21 cellular contexts compared by ENCODE assay signal in genomic region chr12:78156751-78157150, GRCh38.
A peak's percentile ranks its signal among the peaks of the same experiment; 100 is the strongest.
DNase-seq lines count a peak whose midpoint lies in the region; ATAC-seq and TF ChIP-seq lines count a peak whose summit lies in the region.
"Had no signal": no experiment of that assay in that cellular context is flagged by ENCODE, and none has a peak within 500 bp of the region (broad histone marks: within the 10 kb centered on the region; RNA-seq: fewer than 3 reads in every experiment).

No MANE protein-coding gene starts in this region.

- no peaks in the 10 kb centered on the region for H3K36me3 ChIP-seq in PC-3 (ENCODE audit: low read depth, low read length)

- H3K27ac ChIP-seq in PC-3 (ENCODE audit: low read length), result no peak overlapping the region

- H3K4me2 ChIP-seq in PC-3 (ENCODE audit: low read length), result no peak overlapping the region

- no peaks in the 10 kb centered on the region for H3K4me1 Mint-ChIP-seq in activated T-helper 17 cell treated with anti-CD3 and anti-CD28 coated beads, Interleukin-2, amount 50 U/mL, for 72 hours
- H3K4me1 Mint-ChIP-seq: CD8-positive, alpha-beta memory T cell; IgD-negative memory B cell had no signal

- no peaks in the 10 kb centered on the region for H4K20me1 ChIP-seq in PC-3 (ENCODE audit: low read length)

- H3K79me2 ChIP-seq in PC-3 (ENCODE audit: low read length), result no peaks in the 10 kb centered on the region

- H3K9me2 ChIP-seq in PC-3 (replicated peaks; ENCODE audit: low read length), result no peaks in the 10 kb centered on the region

- peaks cover 13% of the 10 kb centered on the region for H3K9me3 Mint-ChIP-seq in activated T-helper 17 cell treated with anti-CD3 and anti-CD28 coated beads, Interleukin-2, amount 50 U/mL, for 72 hours
- H3K9me3 Mint-ChIP-seq: H9 had no signal

- no peak overlapping the region for H3K4me3 Mint-ChIP-seq in activated T-helper 17 cell treated with anti-CD3 and anti-CD28 coated beads, Interleukin-2, amount 50 U/mL, for 72 hours
- H3K4me3 Mint-ChIP-seq: CD8-positive, alpha-beta memory T cell; H9; IgD-negative memory B cell had no signal

- CTCF ChIA-PET in PC-3 (lab: Charles Lee), result no interaction called here

- no peaks in the 10 kb centered on the region for H3K27me3 Mint-ChIP-seq in activated T-helper 17 cell treated with anti-CD3 and anti-CD28 coated beads, Interleukin-2, amount 50 U/mL, for 72 hours
- H3K27me3 Mint-ChIP-seq: CD8-positive, alpha-beta memory T cell; IgD-negative memory B cell had no signal

- ATAC-seq in PC-3, result no peak
- ATAC-seq in activated T-helper 17 cell treated with anti-CD3 and anti-CD28 coated beads, Interleukin-2, amount 50 U/mL, for 72 hours (replicated peaks), result no peak
- ATAC-seq: Right ventricle myocardium inferior had no signal

- no peak overlapping the region for H2AFZ ChIP-seq in PC-3 (ENCODE audit: low read length)

- H3K36me3 Mint-ChIP-seq in activated T-helper 17 cell treated with anti-CD3 and anti-CD28 coated beads, Interleukin-2, amount 50 U/mL, for 72 hours (ENCODE audit: low read depth), result no peaks in the 10 kb centered on the region
- H3K36me3 Mint-ChIP-seq: CD8-positive, alpha-beta memory T cell; IgD-negative memory B cell had no signal

- TF ChIP-seq CTCF in PC-3 (conservative IDR thresholded peaks at IDR 0.05; ENCODE audit: low read depth, low read length), result no peak
- TF ChIP-seq CTCF in fibroblast of mammary gland (conservative IDR thresholded peaks at IDR 0.05; ENCODE audit: control insufficient read depth, insufficient read depth, low read depth, low read length), result no peak

- intact Hi-C loops in PC-3 (cut with micrococcal nuclease), result no loop called here

- H3K4me3 ChIP-seq in PC-3 (ENCODE audit: low read length) (no peak overlapping the region), fibroblast of mammary gland (ENCODE audit: control insufficient read depth, low read depth, low read length) (no peak overlapping the region)

- peaks cover 9% of the 10 kb centered on the region; the same call in 1 of the 2 replicates for H3K4me1 ChIP-seq in PC-3 (ENCODE audit: insufficient read depth, low read length)

- POLR2A ChIA-PET in PC-3 (lab: Charles Lee; ENCODE audit: unreplicated experiment), result no interaction called here

- no peak overlapping the region for H3K9ac ChIP-seq in PC-3 (ENCODE audit: low read length)

- no peaks in the 10 kb centered on the region for H3F3A ChIP-seq in PC-3 (ENCODE audit: low read length, unreplicated experiment)

- no peaks in the 10 kb centered on the region for H3K9me3 ChIP-seq in PC-3 (ENCODE audit: low read length)

- BruUV-seq in PC-3 (replicated peaks; lab: Mats Ljungman, UMichigan), result no TSS peak

- no peak overlapping the region for H3K27ac Mint-ChIP-seq in activated T-helper 17 cell treated with anti-CD3 and anti-CD28 coated beads, Interleukin-2, amount 50 U/mL, for 72 hours
- H3K27ac Mint-ChIP-seq: CD8-positive, alpha-beta memory T cell; H9; IgD-negative memory B cell had no signal

- DNase-seq in ELR (ENCODE audit: low read depth) (peak; percentile 15), PC-3 (peak; percentile 10), fibroblast of mammary gland (ENCODE audit: low read depth) (peak; percentile 10), non-pigmented ciliary epithelial cell (ENCODE audit: low read depth) (peak; percentile 13), nucleus accumbens (lab: John Stamatoyannopoulos, UW) (no peak), NCI-H2227 (lab: John Stamatoyannopoulos, UW; ENCODE audit: unreplicated experiment) (no peak)
- no peak for DNase-seq in activated T-cell treated with anti-CD3 and anti-CD28 coated beads, Interleukin-2, amount 50 U/mL, for 1 hour
- DNase-seq: C1 segment of cervical spinal cord; CD8-positive, alpha-beta memory T cell; DMS79; H9; Karpas-422; MM.1S; NCI-H1092; NCI-H146; NCI-H2081; NCI-H2171 treated with DMSO at 0.1 percent for 48 hours; NCI-H446 treated with DMSO at 0.1 percent for 48 hours had no signal

- H3K27me3 ChIP-seq in PC-3 (ENCODE audit: low read length), result no peaks in the 10 kb centered on the region

Comparison
In these comparisons a context has a peak if more than half of its experiments do, and no peak if none do; other contexts are left out.
1. DNase-seq: peak in ELR (single experiment), PC-3 (single experiment), fibroblast of mammary gland (single experiment) and non-pigmented ciliary epithelial cell (single experiment); none in nucleus accumbens (0 of 56), activated T-cell treated with anti-CD3 and anti-CD28 coated beads, Interleukin-2, amount 50 U/mL, for 1 hour (single experiment) and NCI-H2227 (single experiment).